Comparison of ENCODE assay signal across 27 cellular contexts in genomic region chr2:37109523-37109922, GRCh38.
"Had no signal": no experiment of that assay in that cellular context is flagged by ENCODE, and none has a peak within 500 bp of the region (broad histone marks: within the 10 kb centered on the region; RNA-seq: fewer than 3 reads in every experiment).

No MANE protein-coding gene starts in this region.

- H3K4me2 ChIP-seq: hepatocyte had no signal

- H3K27me3 ChIP-seq: ascending aorta, brain microvascular endothelial cell, esophagus muscularis mucosa, gastroesophageal sphincter, heart right ventricle, hepatocyte had no signal

- H3K79me2 ChIP-seq: hepatocyte had no signal

- FAIRE-seq: colon had no signal

- H2AFZ ChIP-seq: hepatocyte had no signal

- H3K27ac Mint-ChIP-seq: activated CD4-positive, alpha-beta memory T cell treated with anti-CD3 and anti-CD28 coated beads for 36 hours; activated CD4-positive, alpha-beta T cell treated with anti-CD3 and anti-CD28 coated beads for 36 hours; activated CD4-positive, alpha-beta T cell treated with anti-CD3 and anti-CD28 coated beads, Interleukin-2, amount 10 ng/mL, durations not matched to agents 24 days and 14 days; activated CD8-positive, alpha-beta memory T cell treated with anti-CD3 and anti-CD28 coated beads, Interleukin-2, amount 10 ng/mL, durations not matched to agents 7 days and 5 days; activated CD8-positive, alpha-beta T cell treated with anti-CD3 and anti-CD28 coated beads, Interleukin-2, amount 10 ng/mL, durations not matched to agents 7 days and 5 days; activated naive CD4-positive, alpha-beta T cell treated with anti-CD3 and anti-CD28 coated beads, Interleukin-2, amount 10 ng/mL, durations not matched to agents 7 days and 5 days; activated naive CD4-positive, alpha-beta T cell treated with anti-CD3 and anti-CD28 coated beads, Interleukin-2, amount 50 U/mL, for 72 hours; activated naive CD8-positive, alpha-beta T cell treated with anti-CD3 and anti-CD28 coated beads, Interleukin-2, amount 10 ng/mL, durations not matched to agents 7 days and 5 days; activated T-helper 17 cell treated with anti-CD3 and anti-CD28 coated beads, Interleukin-2, amount 50 U/mL, for 72 hours; endodermal cell had no signal

- H3K4me1 ChIP-seq: ascending aorta, esophagus muscularis mucosa, gastroesophageal sphincter, heart right ventricle had no signal

- H3K27ac ChIP-seq: ascending aorta, brain microvascular endothelial cell, esophagus muscularis mucosa, gastroesophageal sphincter, heart right ventricle, hepatocyte had no signal

- H3K4me3 ChIP-seq: ascending aorta, esophagus muscularis mucosa, gastroesophageal sphincter, heart right ventricle, hepatocyte had no signal

- H3K9me3 ChIP-seq: ascending aorta, esophagus muscularis mucosa, gastroesophageal sphincter, heart right ventricle had no signal

- DNase-seq: activated CD4-positive, alpha-beta memory T cell treated with anti-CD3 and anti-CD28 coated beads for 36 hours; activated CD4-positive, alpha-beta T cell treated with anti-CD3 and anti-CD28 coated beads for 36 hours; activated CD4-positive, alpha-beta T cell treated with anti-CD3 and anti-CD28 coated beads, Interleukin-2, amount 10 ng/mL, durations not matched to agents 24 days and 14 days; activated CD4-positive, CD25-positive, alpha-beta regulatory T cell; activated CD4-positive, CD25-positive, alpha-beta regulatory T cell treated with anti-CD3 and anti-CD28 coated beads, Interleukin-2, amount 50 U/mL, for 72 hours; activated CD8-positive, alpha-beta memory T cell treated with anti-CD3 and anti-CD28 coated beads, Interleukin-2, amount 10 ng/mL, durations not matched to agents 7 days and 5 days; activated CD8-positive, alpha-beta memory T cell treated with anti-CD3 and anti-CD28 coated beads, Interleukin-2, amount 50 U/mL, for 4 hours; activated CD8-positive, alpha-beta T cell treated with anti-CD3 and anti-CD28 coated beads, Interleukin-2, amount 10 ng/mL, durations not matched to agents 7 days and 5 days; activated effector memory CD4-positive, alpha-beta T cell treated with Interleukin-2 at 50 U/mL for 16 hours; activated naive CD4-positive, alpha-beta T cell treated with anti-CD3 and anti-CD28 coated beads, Interleukin-2, amount 10 ng/mL, durations not matched to agents 7 days and 5 days; activated naive CD8-positive, alpha-beta T cell treated with anti-CD3 and anti-CD28 coated beads, Interleukin-2, amount 10 ng/mL, durations not matched to agents 7 days and 5 days; activated T-cell treated with anti-CD3 and anti-CD28 coated beads, Interleukin-2, amount 50 U/mL, for 1 hour; brain microvascular endothelial cell; caudate nucleus; effector memory CD4-positive, alpha-beta T cell; endodermal cell; erythroblast; foreskin melanocyte; heart right ventricle; T-helper 2 cell had no signal

- H3K9me3 Mint-ChIP-seq: activated CD4-positive, alpha-beta memory T cell treated with anti-CD3 and anti-CD28 coated beads for 36 hours; activated CD4-positive, alpha-beta T cell treated with anti-CD3 and anti-CD28 coated beads, Interleukin-2, amount 10 ng/mL, durations not matched to agents 24 days and 14 days; activated naive CD4-positive, alpha-beta T cell treated with anti-CD3 and anti-CD28 coated beads, Interleukin-2, amount 10 ng/mL, durations not matched to agents 7 days and 5 days; activated naive CD4-positive, alpha-beta T cell treated with anti-CD3 and anti-CD28 coated beads, Interleukin-2, amount 50 U/mL, for 72 hours; activated naive CD8-positive, alpha-beta T cell treated with anti-CD3 and anti-CD28 coated beads, Interleukin-2, amount 10 ng/mL, durations not matched to agents 7 days and 5 days; activated T-helper 17 cell treated with anti-CD3 and anti-CD28 coated beads, Interleukin-2, amount 50 U/mL, for 72 hours; endodermal cell had no signal

- ATAC-seq: activated CD4-positive, alpha-beta T cell treated with anti-CD3 and anti-CD28 coated beads for 36 hours; activated CD8-positive, alpha-beta memory T cell treated with anti-CD3 and anti-CD28 coated beads, Interleukin-2, amount 10 ng/mL, durations not matched to agents 7 days and 5 days; activated CD8-positive, alpha-beta T cell treated with anti-CD3 and anti-CD28 coated beads, Interleukin-2, amount 10 ng/mL, durations not matched to agents 7 days and 5 days; activated naive CD4-positive, alpha-beta T cell treated with anti-CD3 and anti-CD28 coated beads, Interleukin-2, amount 50 U/mL, for 72 hours; activated T-helper 17 cell treated with anti-CD3 and anti-CD28 coated beads, Interleukin-2, amount 50 U/mL, for 72 hours; gastroesophageal sphincter; heart right ventricle had no signal

- H3K4me3 Mint-ChIP-seq: activated CD4-positive, alpha-beta memory T cell treated with anti-CD3 and anti-CD28 coated beads for 36 hours; activated CD4-positive, alpha-beta T cell treated with anti-CD3 and anti-CD28 coated beads for 36 hours; activated CD4-positive, alpha-beta T cell treated with anti-CD3 and anti-CD28 coated beads, Interleukin-2, amount 10 ng/mL, durations not matched to agents 24 days and 14 days; activated CD8-positive, alpha-beta memory T cell treated with anti-CD3 and anti-CD28 coated beads, Interleukin-2, amount 10 ng/mL, durations not matched to agents 7 days and 5 days; activated CD8-positive, alpha-beta T cell treated with anti-CD3 and anti-CD28 coated beads, Interleukin-2, amount 10 ng/mL, durations not matched to agents 7 days and 5 days; activated naive CD4-positive, alpha-beta T cell treated with anti-CD3 and anti-CD28 coated beads, Interleukin-2, amount 10 ng/mL, durations not matched to agents 7 days and 5 days; activated naive CD8-positive, alpha-beta T cell treated with anti-CD3 and anti-CD28 coated beads, Interleukin-2, amount 10 ng/mL, durations not matched to agents 7 days and 5 days; activated T-helper 17 cell treated with anti-CD3 and anti-CD28 coated beads, Interleukin-2, amount 50 U/mL, for 72 hours; endodermal cell had no signal

- H3K4me1 Mint-ChIP-seq: activated CD4-positive, alpha-beta T cell treated with anti-CD3 and anti-CD28 coated beads for 36 hours; activated naive CD4-positive, alpha-beta T cell treated with anti-CD3 and anti-CD28 coated beads, Interleukin-2, amount 10 ng/mL, durations not matched to agents 7 days and 5 days; activated T-helper 17 cell treated with anti-CD3 and anti-CD28 coated beads, Interleukin-2, amount 50 U/mL, for 72 hours had no signal

- H3K27me3 Mint-ChIP-seq: activated CD4-positive, alpha-beta memory T cell treated with anti-CD3 and anti-CD28 coated beads for 36 hours; activated CD4-positive, alpha-beta T cell treated with anti-CD3 and anti-CD28 coated beads for 36 hours; activated CD4-positive, alpha-beta T cell treated with anti-CD3 and anti-CD28 coated beads, Interleukin-2, amount 10 ng/mL, durations not matched to agents 24 days and 14 days; activated CD8-positive, alpha-beta memory T cell treated with anti-CD3 and anti-CD28 coated beads, Interleukin-2, amount 10 ng/mL, durations not matched to agents 7 days and 5 days; activated naive CD4-positive, alpha-beta T cell treated with anti-CD3 and anti-CD28 coated beads, Interleukin-2, amount 10 ng/mL, durations not matched to agents 7 days and 5 days; activated naive CD8-positive, alpha-beta T cell treated with anti-CD3 and anti-CD28 coated beads, Interleukin-2, amount 10 ng/mL, durations not matched to agents 7 days and 5 days; activated T-helper 17 cell treated with anti-CD3 and anti-CD28 coated beads, Interleukin-2, amount 50 U/mL, for 72 hours had no signal
